ENCODE assay signal across 21 cellular contexts in genomic region chr5:129971684-129972083, GRCh38.
"Had no signal": no experiment of that assay in that cellular context is flagged by ENCODE, and none has a peak within 500 bp of the region (broad histone marks: within the 10 kb centered on the region; RNA-seq: fewer than 3 reads in every experiment).

No MANE protein-coding gene starts in this region.

- H3K4me1 ChIP-seq: left lung, prostate gland, stomach, testis, upper lobe of left lung had no signal

- H3K36me3 Mint-ChIP-seq: activated naive CD8-positive, alpha-beta T cell treated with anti-CD3 and anti-CD28 coated beads for 36 hours; memory B cell had no signal

- H3K27me3 ChIP-seq: dorsolateral prefrontal cortex, left lung, stomach, testis, upper lobe of left lung had no signal

- H3K4me3 Mint-ChIP-seq: activated naive CD8-positive, alpha-beta T cell treated with anti-CD3 and anti-CD28 coated beads for 36 hours; endodermal cell; memory B cell; nephron had no signal

- H3K9me3 ChIP-seq: left lung, prostate gland, stomach, testis, upper lobe of left lung had no signal

- H3K4me1 Mint-ChIP-seq: activated naive CD8-positive, alpha-beta T cell treated with anti-CD3 and anti-CD28 coated beads for 36 hours; memory B cell had no signal

- H3K9me3 Mint-ChIP-seq: activated naive CD8-positive, alpha-beta T cell treated with anti-CD3 and anti-CD28 coated beads for 36 hours; endodermal cell; memory B cell; nephron had no signal

- H3K27ac Mint-ChIP-seq: activated naive CD8-positive, alpha-beta T cell treated with anti-CD3 and anti-CD28 coated beads for 36 hours; endodermal cell; memory B cell; nephron had no signal

- H3K36me3 ChIP-seq: left lung, prostate gland, stomach, upper lobe of left lung had no signal

- ATAC-seq: activated CD4-positive, CD25-positive, alpha-beta regulatory T cell treated with anti-CD3 and anti-CD28 coated beads, Interleukin-2, amount 50 U/mL, for 24 hours; left lung; sciatic nerve had no signal

- DNase-seq: activated CD4-positive, alpha-beta T cell treated with anti-CD3 and anti-CD28 coated beads, Interleukin-2, amount 50 U/mL, for 1 hour; activated CD8-positive, alpha-beta memory T cell treated with anti-CD3 and anti-CD28 coated beads for 24 hours; activated gamma-delta T cell treated with Interleukin-2 at 50 U/mL for 16 hours; activated naive CD8-positive, alpha-beta T cell treated with anti-CD3 and anti-CD28 coated beads for 36 hours; anterior cingulate cortex; dorsolateral prefrontal cortex; endodermal cell; foreskin fibroblast; left lung; stimulated activated CD4-positive, alpha-beta T cell treated with anti-CD3 and anti-CD28 coated beads, Interleukin-12 subunit alpha, Interleukin-12 subunit beta, amount 100 ng/mL, for 4 hours; stimulated activated CD4-positive, alpha-beta T cell treated with anti-CD3 and anti-CD28 coated beads, Interleukin-2, amount 100 ng/mL, for 24 hours; stomach; T-helper 1 cell; T1000; testis; upper lobe of left lung had no signal

- H3K4me3 ChIP-seq: dorsolateral prefrontal cortex, left lung, prostate gland, stomach, testis, upper lobe of left lung had no signal

- H3K27me3 Mint-ChIP-seq: activated naive CD8-positive, alpha-beta T cell treated with anti-CD3 and anti-CD28 coated beads for 36 hours; memory B cell had no signal

- H3K27ac ChIP-seq: dorsolateral prefrontal cortex, left lung, prostate gland, stomach, testis, upper lobe of left lung had no signal
